In genomic region chr21:18245493-18245967, GRCh38 we compare ENCODE assay signal across 9 cellular contexts. TPM values are rescaled to one million over a fixed set of nuclear protein-coding genes. Genes with fewer than 3 reads are reported as not detected.
A peak's percentile ranks its signal among the peaks of the same experiment; 100 is the strongest.
DNase-seq lines count a peak whose midpoint lies in the region; ATAC-seq lines count a peak whose summit lies in the region.
"Had no signal": no experiment of that assay in that cellular context is flagged by ENCODE, and none has a peak within 500 bp of the region (broad histone marks: within the 10 kb centered on the region; RNA-seq: fewer than 3 reads in every experiment).

No MANE protein-coding gene starts in this region.

- H3K27me3 ChIP-seq in neuron (ENCODE audit: insufficient read depth, low read length) = peaks cover 42% of the 10 kb centered on the region

- no peak overlapping the region for H3K27ac Mint-ChIP-seq in activated T-helper 17 cell treated with anti-CD3 and anti-CD28 coated beads, Interleukin-2, amount 50 U/mL, for 72 hours

- H2AFZ ChIP-seq in neuron (ENCODE audit: low read depth, low read length) = peak overlapping the region; percentile 69

- in situ Hi-C loops in Caki2 (cut with HindIII; ENCODE audit: low pct_unique_long_range_greater_than_20kb, low sequenced_read_pairs) = no loop called here

- H3K27me3 Mint-ChIP-seq in activated T-helper 17 cell treated with anti-CD3 and anti-CD28 coated beads, Interleukin-2, amount 50 U/mL, for 72 hours = peaks cover 20% of the 10 kb centered on the region

- peak overlapping the region; percentile 40 for H3K4me3 ChIP-seq in neuron (ENCODE audit: low read length)

- ATAC-seq in Right ventricle myocardium superior (ENCODE audit: poor library complexity) (peak; percentile 12), GM18858 (IDR thresholded peaks at IDR 0.05; ENCODE audit: unreplicated experiment) (no peak)
- no peak for ATAC-seq in activated T-helper 17 cell treated with anti-CD3 and anti-CD28 coated beads, Interleukin-2, amount 50 U/mL, for 72 hours (replicated peaks)

- no peaks in the 10 kb centered on the region for H3K9me3 Mint-ChIP-seq in activated T-helper 17 cell treated with anti-CD3 and anti-CD28 coated beads, Interleukin-2, amount 50 U/mL, for 72 hours

- no peaks in the 10 kb centered on the region for H3K9me3 ChIP-seq in neuron (ENCODE audit: low read length)

- intact Hi-C loops in Right ventricle myocardium superior (cut with DNase I) = no loop called here

- peak; percentile 15 for DNase-seq in Caki2 (ENCODE audit: low read depth)
- peak; percentile 37 for DNase-seq in NCI-H774 (lab: John Stamatoyannopoulos, UW)
- peak; percentile 37 for DNase-seq in Right ventricle myocardium superior
- DNase-seq in GOT3 (lab: John Stamatoyannopoulos, UW) = no peak
- DNase-seq in cortex of kidney (lab: John Stamatoyannopoulos, UW) = no peak
- DNase-seq: CD4-positive, CD25-positive, alpha-beta regulatory T cell had no signal

- no peaks in the 10 kb centered on the region for H3K36me3 Mint-ChIP-seq in activated T-helper 17 cell treated with anti-CD3 and anti-CD28 coated beads, Interleukin-2, amount 50 U/mL, for 72 hours (ENCODE audit: low read depth)
- H3K36me3 Mint-ChIP-seq: CD4-positive, CD25-positive, alpha-beta regulatory T cell had no signal

- H3K36me3 ChIP-seq in neuron (ENCODE audit: insufficient read depth, low read length) = no peaks in the 10 kb centered on the region

- H3K4me1 Mint-ChIP-seq in activated T-helper 17 cell treated with anti-CD3 and anti-CD28 coated beads, Interleukin-2, amount 50 U/mL, for 72 hours = no peaks in the 10 kb centered on the region
- H3K4me1 Mint-ChIP-seq: CD4-positive, CD25-positive, alpha-beta regulatory T cell had no signal

- H3K4me1 ChIP-seq in neuron (ENCODE audit: insufficient read depth, low read length) = peaks cover 10% of the 10 kb centered on the region

- H3K4me3 Mint-ChIP-seq in activated T-helper 17 cell treated with anti-CD3 and anti-CD28 coated beads, Interleukin-2, amount 50 U/mL, for 72 hours = no peak overlapping the region
- H3K4me3 Mint-ChIP-seq: CD4-positive, CD25-positive, alpha-beta regulatory T cell had no signal

RNA-seq across cellular contexts. Expression of gene CHODL, which starts 0.9 kb away (rescaled TPM):
- total RNA-seq in Caki2 (2014; rRNA removed; shearing (Covaris generic); ENCODE audit: low replicate concordance) = 0.26 TPM in 1 of 2 replicates, not detected in the other
- not detected for total RNA-seq in Right ventricle myocardium superior
- total RNA-seq in activated T-helper 17 cell treated with anti-CD3 and anti-CD28 coated beads, Interleukin-2, amount 50 U/mL, for 72 hours = under 1 TPM in 1 of 2 donors, not detected in 1; 0.13 TPM
- total RNA-seq: CD4-positive, CD25-positive, alpha-beta regulatory T cell had no signal

Comparison
In these comparisons a context has a peak if more than half of its experiments do, and no peak if none do; other contexts are left out.
1. DNase-seq: peak in Caki2 (single experiment), NCI-H774 (single experiment) and Right ventricle myocardium superior (single experiment); none in GOT3 (single experiment) and cortex of kidney (single experiment).